ENCODE assay signal across 15 cellular contexts in the genomic region with DNA sequence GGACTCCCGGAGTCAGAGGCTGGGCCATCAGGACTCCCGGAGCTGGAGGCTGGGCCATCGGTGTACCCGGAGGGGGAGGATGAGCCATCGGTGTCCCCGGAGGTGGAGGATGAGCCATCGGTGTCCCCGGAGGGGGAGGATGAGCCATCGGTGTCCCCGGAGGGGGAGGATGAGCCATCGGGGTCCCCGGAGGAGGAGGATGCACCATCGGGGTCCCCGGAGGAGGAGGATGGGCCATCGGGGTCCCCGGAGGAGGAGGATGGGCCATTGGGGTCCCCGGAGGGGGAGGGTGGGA. TPM values are rescaled to one million over a fixed set of nuclear protein-coding genes. Genes with fewer than 3 reads are reported as not detected.
DNase-seq lines count a peak whose midpoint lies in the region; ATAC-seq and TF ChIP-seq lines count a peak whose summit lies in the region.
"Had no signal": no experiment of that assay in that cellular context is flagged by ENCODE, and none has a peak within 500 bp of the region (broad histone marks: within the 10 kb centered on the region; RNA-seq: fewer than 3 reads in every experiment).

No MANE protein-coding gene starts in this region.

- no peak for ATAC-seq in GM19328 (IDR thresholded peaks at IDR 0.05; ENCODE audit: unreplicated experiment)
- ATAC-seq: activated naive CD8-positive, alpha-beta T cell treated with anti-CD3 and anti-CD28 coated beads, Interleukin-2, amount 50 U/mL, for 24 hours had no signal

- H3K4me3 ChIP-seq in HUES64 (ENCODE audit: low read length): peak overlapping the region; percentile 79
- peak overlapping the region; percentile 26 to 70 (median 53) for H3K4me3 ChIP-seq in dorsolateral prefrontal cortex
- H3K4me3 ChIP-seq in smooth muscle cell: peak overlapping the region; percentile 69

- no peaks in the 10 kb centered on the region for H4K20me1 ChIP-seq in smooth muscle cell (ENCODE audit: low read depth)

- no peak overlapping the region for H3K27ac Mint-ChIP-seq in mesothelial cell of epicardium
- H3K27ac Mint-ChIP-seq: activated naive CD8-positive, alpha-beta T cell treated with anti-CD3 and anti-CD28 coated beads, Interleukin-2, amount 50 U/mL, for 24 hours; CD4-positive, alpha-beta T cell had no signal

- intact Hi-C loops in dorsolateral prefrontal cortex (cut with DNase I): loop anchor here in 1 of 2 donors (5.0 kb wide), 1 partner anchor 210 kb away; no protein-coding TSS in a partner anchor

- TF ChIP-seq CTCF in dorsolateral prefrontal cortex (IDR thresholded peaks at IDR 0.05 in 54 of 56, conservative IDR thresholded peaks at IDR 0.05 in 2 of 56; ENCODE audit: low read depth in 1 of 56, partially characterized antibody in 56 of 56) (no peak), mesothelial cell of epicardium (IDR thresholded peaks at IDR 0.05; ENCODE audit: unreplicated experiment) (no peak), smooth muscle cell (IDR thresholded peaks at IDR 0.05; ENCODE audit: borderline replicate concordance, insufficient read depth, poor library complexity, severe bottlenecking) (no peak)

- WGBS in HUES64: 47% methylated on average over 17 of the region's 17 CpGs
- 79% methylated on average over 8 of the region's 17 CpGs for WGBS in smooth muscle cell (ENCODE audit: low lambda C conversion rate)

- H3K27me3 Mint-ChIP-seq in mesothelial cell of epicardium (ENCODE audit: low read depth): peaks cover 13% of the 10 kb centered on the region

- no peak overlapping the region for H2AFZ ChIP-seq in smooth muscle cell (ENCODE audit: low read depth)

- no peaks in the 10 kb centered on the region for H3K79me2 ChIP-seq in smooth muscle cell (ENCODE audit: low read depth)

- H3K4me2 ChIP-seq in smooth muscle cell: peak overlapping the region; percentile 84

- peak overlapping the region; percentile 79 for H3K4me3 Mint-ChIP-seq in mesothelial cell of epicardium
- H3K4me3 Mint-ChIP-seq: activated naive CD8-positive, alpha-beta T cell treated with anti-CD3 and anti-CD28 coated beads, Interleukin-2, amount 50 U/mL, for 24 hours; CD4-positive, alpha-beta T cell had no signal

- DNase-seq in dorsolateral prefrontal cortex (peak in 1 of 10 donors; percentile 39), mesothelial cell of epicardium (ENCODE audit: low spot score in 2 of 2, unreplicated experiment in 2 of 2) (no peak), smooth muscle cell (lab: John Stamatoyannopoulos, UW; ENCODE audit: unreplicated experiment) (no peak), C1 segment of cervical spinal cord (lab: John Stamatoyannopoulos, UW) (no peak)
- no peak for DNase-seq in activated effector memory CD4-positive, alpha-beta T cell treated with anti-CD3 and anti-CD28 coated beads, Interleukin-2, amount 50 U/mL, for 16 hours
- DNase-seq: activated CD4-positive, alpha-beta T cell treated with anti-CD3 and anti-CD28 coated beads, Interleukin-2, amount 50 U/mL, for 48 hours; activated naive CD8-positive, alpha-beta T cell treated with anti-CD3 and anti-CD28 coated beads, Interleukin-2, amount 50 U/mL, for 24 hours; activated T-cell treated with anti-CD3 and anti-CD28 coated beads, Interleukin-2, amount 50 U/mL, for 48 hours; CD4-positive, alpha-beta T cell; cerebellar nuclear complex; NCI-H2081 treated with DMSO at 0.1 percent for 48 hours had no signal

- H3K4me1 Mint-ChIP-seq in mesothelial cell of epicardium: peaks cover 6% of the 10 kb centered on the region
- H3K4me1 Mint-ChIP-seq: activated naive CD8-positive, alpha-beta T cell treated with anti-CD3 and anti-CD28 coated beads, Interleukin-2, amount 50 U/mL, for 24 hours had no signal

- H3K9me3 ChIP-seq in HUES64 (ENCODE audit: insufficient read depth, low read depth, low read length): peaks cover 28% of the 10 kb centered on the region
- no peaks in the 10 kb centered on the region for H3K9me3 ChIP-seq in smooth muscle cell (replicated peaks; ENCODE audit: low read depth)
- H3K9me3 ChIP-seq: right atrium auricular region had no signal

- H3K4me1 ChIP-seq in HUES64 (ENCODE audit: insufficient read depth, low read length): 0 out of 2 replicates have a peak, but pooled peaks cover 6% of the 10 kb centered on the region
- H3K4me1 ChIP-seq in smooth muscle cell (ENCODE audit: low read depth): no peaks in the 10 kb centered on the region

- H3K36me3 Mint-ChIP-seq in mesothelial cell of epicardium: peaks cover 3% of the 10 kb centered on the region

- peaks cover 3% of the 10 kb centered on the region for H3K9me3 Mint-ChIP-seq in mesothelial cell of epicardium
- H3K9me3 Mint-ChIP-seq: activated naive CD8-positive, alpha-beta T cell treated with anti-CD3 and anti-CD28 coated beads, Interleukin-2, amount 50 U/mL, for 24 hours; CD4-positive, alpha-beta T cell had no signal

- peaks cover 8% of the 10 kb centered on the region; the same call in 1 of the 2 replicates for H3K27me3 ChIP-seq in HUES64 (ENCODE audit: insufficient read depth, low read length)
- H3K27me3 ChIP-seq in dorsolateral prefrontal cortex: peaks cover 0 to 16% (median 0%) of the 10 kb centered on the region in 45 donors
- H3K27me3 ChIP-seq in smooth muscle cell (ENCODE audit: low read depth): no peaks in the 10 kb centered on the region

- no peaks in the 10 kb centered on the region for H3K36me3 ChIP-seq in HUES64 (ENCODE audit: insufficient read depth, low read length)
- H3K36me3 ChIP-seq in smooth muscle cell (ENCODE audit: low read depth): no peaks in the 10 kb centered on the region
- H3K36me3 ChIP-seq: right atrium auricular region had no signal

- H3K27ac ChIP-seq in HUES64 (ENCODE audit: low read depth, low read length): no peak overlapping the region
- H3K27ac ChIP-seq in dorsolateral prefrontal cortex: peak overlapping the region in 34 of 59 donors; percentile 14 to 83 (median 56)
- H3K27ac ChIP-seq in smooth muscle cell (ENCODE audit: low read depth): no peak overlapping the region
- H3K27ac ChIP-seq: epithelial cell of prostate, right atrium auricular region had no signal

- H3K9ac ChIP-seq in HUES64 (ENCODE audit: low read depth, low read length) (peak overlapping the region; percentile 13; the same call in 1 of the 2 replicates), smooth muscle cell (ENCODE audit: low read depth) (peak overlapping the region; percentile 60)

- H3F3A ChIP-seq in smooth muscle cell (ENCODE audit: low read depth): no peaks in the 10 kb centered on the region

RNA-seq across cellular contexts. Expression of a gene that starts 0.7 kb away (rescaled TPM):
- polyA plus RNA-seq in HUES64 (2013, experiment 1 of 2): 3.6 TPM
- 5.3 TPM for polyA plus RNA-seq in HUES64 (2013, experiment 2 of 2)
- total RNA-seq in dorsolateral prefrontal cortex (1 to 10 TPM; 1.9 to 9.1 (median 6.2) TPM), mesothelial cell of epicardium (10.9 to 11.2 TPM (median 10.9 TPM) in 3 replicates), smooth muscle cell (6.0 and 8.4 TPM in 2 replicates)
- polyA plus RNA-seq in smooth muscle cell: 10.4 and 16.0 TPM in 2 replicates
- total RNA-seq: CD4-positive, alpha-beta T cell had no signal

RNA-seq across cellular contexts. Expression of a gene that starts 40.2 kb away (rescaled TPM):
- polyA plus RNA-seq in HUES64 (2013, experiment 1 of 2): 44.0 TPM
- 50.1 TPM for polyA plus RNA-seq in HUES64 (2013, experiment 2 of 2)
- total RNA-seq in dorsolateral prefrontal cortex: 10 to 100 TPM; 22.5 to 77.4 (median 53.3) TPM
- 84.8 to 89.0 TPM (median 85.8 TPM) in 3 replicates for total RNA-seq in mesothelial cell of epicardium
- 114 and 118 TPM in 2 replicates for total RNA-seq in smooth muscle cell
- 139 and 158 TPM in 2 replicates for polyA plus RNA-seq in smooth muscle cell
- total RNA-seq: CD4-positive, alpha-beta T cell had no signal

Comparison
In these comparisons a context has a peak if more than half of its experiments do, and no peak if none do; other contexts are left out.
1. H3K27ac ChIP-seq: peak in dorsolateral prefrontal cortex (34 of 59); none in HUES64 (single experiment) and smooth muscle cell (single experiment).
2. Peak in every context shown above with its lines, with median percentiles within 50 percentile points of each other: H3K4me3 ChIP-seq.